In genomic region chr15:82231233-82231632, GRCh38 we compare ENCODE assay signal across 15 cellular contexts. TPM values are rescaled to one million over a fixed set of nuclear protein-coding genes. Genes with fewer than 3 reads are reported as not detected.
DNase-seq lines count a peak whose midpoint lies in the region; ATAC-seq and TF ChIP-seq lines count a peak whose summit lies in the region.
"Had no signal": no experiment of that assay in that cellular context is flagged by ENCODE, and none has a peak within 500 bp of the region (broad histone marks: within the 10 kb centered on the region; RNA-seq: fewer than 3 reads in every experiment).

No MANE protein-coding gene starts in this region.

- peaks cover 0 to 27% (median 6%) of the 10 kb centered on the region in 4 donors for H3K36me3 ChIP-seq in transverse colon

- H3K4me1 ChIP-seq in transverse colon = peaks cover 0 to 21% (median 13%) of the 10 kb centered on the region in 4 donors
- H3K4me1 ChIP-seq: A549 had no signal

- DNase-seq in activated CD8-positive, alpha-beta memory T cell treated with anti-CD3 and anti-CD28 coated beads, Interleukin-2, amount 10 ng/mL, durations not matched to agents 7 days and 5 days = peak; percentile 76
- no peak for DNase-seq in activated CD8-positive, alpha-beta memory T cell treated with anti-CD3 and anti-CD28 coated beads for 24 hours
- peak; percentile 37 for DNase-seq in NCI-H1105 treated with DMSO at 0.1 percent for 48 hours (lab: John Stamatoyannopoulos, UW)
- DNase-seq in left colon = no peak
- DNase-seq in transverse colon = no peak
- DNase-seq in NOMO-1 (lab: John Stamatoyannopoulos, UW; ENCODE audit: unreplicated experiment in 2 of 2) = no peak
- DNase-seq in endothelial cell (ENCODE audit: low spot score) = no peak
- DNase-seq: CD4-positive, alpha-beta memory T cell; DMS79; KBM-7; NCI-H1436 treated with DMSO at 0.1 percent for 48 hours; NCI-H2029 treated with DMSO at 0.1 percent for 48 hours; NCI-H446 treated with DMSO at 0.1 percent for 48 hours; Right ventricle myocardium superior had no signal

- no peak overlapping the region for H3K4me3 Mint-ChIP-seq in activated CD8-positive, alpha-beta memory T cell treated with anti-CD3 and anti-CD28 coated beads, Interleukin-2, amount 10 ng/mL, durations not matched to agents 7 days and 5 days
- no peak overlapping the region for H3K4me3 Mint-ChIP-seq in endothelial cell (ENCODE audit: unreplicated experiment)
- H3K4me3 Mint-ChIP-seq: CD4-positive, alpha-beta memory T cell had no signal

- peaks cover 33% of the 10 kb centered on the region for H3K36me3 Mint-ChIP-seq in activated CD8-positive, alpha-beta memory T cell treated with anti-CD3 and anti-CD28 coated beads, Interleukin-2, amount 10 ng/mL, durations not matched to agents 7 days and 5 days
- peaks cover 5% of the 10 kb centered on the region for H3K36me3 Mint-ChIP-seq in endothelial cell (ENCODE audit: low read depth, unreplicated experiment)

- TF ChIP-seq CTCF in transverse colon (IDR thresholded peaks at IDR 0.05) (no peak), endothelial cell (IDR thresholded peaks at IDR 0.05; ENCODE audit: unreplicated experiment) (no peak)

- H3K4me1 Mint-ChIP-seq in activated CD8-positive, alpha-beta memory T cell treated with anti-CD3 and anti-CD28 coated beads, Interleukin-2, amount 10 ng/mL, durations not matched to agents 7 days and 5 days = peaks cover 26% of the 10 kb centered on the region
- no peaks in the 10 kb centered on the region for H3K4me1 Mint-ChIP-seq in endothelial cell (ENCODE audit: unreplicated experiment)

- no peak overlapping the region for H3K27ac Mint-ChIP-seq in activated CD8-positive, alpha-beta memory T cell treated with anti-CD3 and anti-CD28 coated beads, Interleukin-2, amount 10 ng/mL, durations not matched to agents 7 days and 5 days
- no peak overlapping the region for H3K27ac Mint-ChIP-seq in endothelial cell (ENCODE audit: unreplicated experiment)

- TF ChIP-seq EP300 in transverse colon (IDR thresholded peaks at IDR 0.05; ENCODE audit: low read depth) = no peak

- no peaks in the 10 kb centered on the region for H3K27me3 ChIP-seq in transverse colon

- H3K27ac ChIP-seq in transverse colon = peak overlapping the region; percentile 40 to 63 (median 52)
- H3K27ac ChIP-seq: A549 had no signal

- CTCF ChIA-PET in activated CD8-positive, alpha-beta memory T cell treated with anti-CD3 and anti-CD28 coated beads, Interleukin-2, amount 10 ng/mL, durations not matched to agents 7 days and 5 days (lab: Charles Lee) = no interaction called here

- 15 to 40% methylated on average over 2 of the region's 2 CpGs for WGBS in transverse colon (ENCODE audit: low coverage in 1 of 2), 2 donors

- H3K9me3 ChIP-seq in transverse colon = no peaks in the 10 kb centered on the region
- H3K9me3 ChIP-seq: A549 had no signal

- no peaks in the 10 kb centered on the region for H3K27me3 Mint-ChIP-seq in activated CD8-positive, alpha-beta memory T cell treated with anti-CD3 and anti-CD28 coated beads, Interleukin-2, amount 10 ng/mL, durations not matched to agents 7 days and 5 days
- no peaks in the 10 kb centered on the region for H3K27me3 Mint-ChIP-seq in endothelial cell (ENCODE audit: unreplicated experiment)
- H3K27me3 Mint-ChIP-seq: CD4-positive, alpha-beta memory T cell had no signal

- no peak overlapping the region for H3K4me3 ChIP-seq in transverse colon
- H3K4me3 ChIP-seq: A549 had no signal

- TF ChIP-seq POLR2A in transverse colon (IDR thresholded peaks at IDR 0.05) = no peak

- in situ Hi-C loops in transverse colon (cut with MboI; ENCODE audit: low pct_ligation_motif_present in 1 of 4, low pct_unique_long_range_greater_than_20kb in 1 of 4, low sequenced_read_pairs in 3 of 4) = no loop called here

- intact Hi-C loops in left colon (cut with DNase I, micrococcal nuclease) = no loop called here
- intact Hi-C loops in transverse colon (cut with DNase I; ENCODE audit: low total_unique reads) = no loop called here

- H3K9me3 Mint-ChIP-seq in activated CD8-positive, alpha-beta memory T cell treated with anti-CD3 and anti-CD28 coated beads, Interleukin-2, amount 10 ng/mL, durations not matched to agents 7 days and 5 days (ENCODE audit: low read depth) = no peaks in the 10 kb centered on the region
- no peaks in the 10 kb centered on the region for H3K9me3 Mint-ChIP-seq in endothelial cell (ENCODE audit: unreplicated experiment)

- peak; percentile 72 for ATAC-seq in activated CD8-positive, alpha-beta memory T cell treated with anti-CD3 and anti-CD28 coated beads, Interleukin-2, amount 10 ng/mL, durations not matched to agents 7 days and 5 days
- peak; percentile 74 for ATAC-seq in left colon
- ATAC-seq: A549 had no signal

RNA-seq across cellular contexts. Expression of gene EFL1, which starts 31.3 kb away (rescaled TPM):
- 10 to 100 TPM; 27.2 to 29.4 TPM for total RNA-seq in activated CD8-positive, alpha-beta memory T cell treated with anti-CD3 and anti-CD28 coated beads, Interleukin-2, amount 10 ng/mL, durations not matched to agents 7 days and 5 days
- total RNA-seq in left colon (10 to 100 TPM; 32.2 to 48.0 TPM), transverse colon (10 to 100 TPM; 35.0 to 57.9 (median 46.5) TPM), endothelial cell (ENCODE audit: unreplicated experiment) (19.3 TPM)

RNA-seq across cellular contexts. Expression of gene SAXO2, which starts 31.4 kb away (rescaled TPM):
- total RNA-seq in activated CD8-positive, alpha-beta memory T cell treated with anti-CD3 and anti-CD28 coated beads, Interleukin-2, amount 10 ng/mL, durations not matched to agents 7 days and 5 days = not detected
- total RNA-seq in left colon (1 to 10 TPM; 1.5 to 8.5 TPM), transverse colon (1 to 10 TPM in 2 of 4 donors, under 1 TPM in 1, not detected in 1; 0.20 to 3.0 (median 2.4) TPM), endothelial cell (ENCODE audit: unreplicated experiment) (2.0 TPM)

Comparison
In these comparisons a context has a peak if more than half of its experiments do, and no peak if none do; other contexts are left out.
1. DNase-seq: peak in activated CD8-positive, alpha-beta memory T cell treated with anti-CD3 and anti-CD28 coated beads, Interleukin-2, amount 10 ng/mL, durations not matched to agents 7 days and 5 days (single experiment) and NCI-H1105 treated with DMSO at 0.1 percent for 48 hours (single experiment); none in activated CD8-positive, alpha-beta memory T cell treated with anti-CD3 and anti-CD28 coated beads for 24 hours (single experiment), left colon (0 of 2), transverse colon (single experiment), NOMO-1 (0 of 2) and endothelial cell (single experiment).